15 cellular contexts compared by ENCODE assay signal in genomic region chr6:104958178-104958520, GRCh38. TPM values are rescaled to one million over a fixed set of nuclear protein-coding genes. Genes with fewer than 3 reads are reported as not detected.
DNase-seq lines count a peak whose midpoint lies in the region; FAIRE-seq and TF ChIP-seq lines count a peak whose summit lies in the region.
"Had no signal": no experiment of that assay in that cellular context is flagged by ENCODE, and none has a peak within 500 bp of the region (broad histone marks: within the 10 kb centered on the region; RNA-seq: fewer than 3 reads in every experiment).

No MANE protein-coding gene starts in this region.

- H3K4me1 Mint-ChIP-seq in brain (peaks cover 49% of the 10 kb centered on the region), nephron (peaks cover 20% of the 10 kb centered on the region)

- FAIRE-seq in D721Med (lab: Jason Lieb, UNC) = peak; percentile 56

- H3K9me3 Mint-ChIP-seq in brain = peaks cover 0 to 7% (median 0%) of the 10 kb centered on the region in 5 experiments
- no peaks in the 10 kb centered on the region for H3K9me3 Mint-ChIP-seq in nephron
- H3K9me3 Mint-ChIP-seq: activated naive CD4-positive, alpha-beta T cell treated with anti-CD3 and anti-CD28 coated beads, Interleukin-2, amount 10 ng/mL, durations not matched to agents 7 days and 5 days had no signal

- H3K4me3 Mint-ChIP-seq in brain = peak overlapping the region; percentile 80 to 94 (median 90)
- peak overlapping the region; percentile 85 to 93 (median 93) for H3K4me3 Mint-ChIP-seq in nephron
- H3K4me3 Mint-ChIP-seq: activated naive CD4-positive, alpha-beta T cell treated with anti-CD3 and anti-CD28 coated beads, Interleukin-2, amount 10 ng/mL, durations not matched to agents 7 days and 5 days had no signal

- H3K36me3 Mint-ChIP-seq in brain = peaks cover 4% of the 10 kb centered on the region
- H3K36me3 Mint-ChIP-seq in nephron (ENCODE audit: low read depth) = peaks cover 3% of the 10 kb centered on the region

- TF ChIP-seq CTCF in D721Med (IDR thresholded peaks at IDR 0.05; ENCODE audit: insufficient read depth, missing control alignments) (no peak), brain (conservative IDR thresholded peaks at IDR 0.05) (no peak), nephron (IDR thresholded peaks at IDR 0.05; ENCODE audit: unreplicated experiment in 3 of 3) (no peak), GM20000 (IDR thresholded peaks at IDR 0.05; ENCODE audit: extremely low read depth, missing control alignments) (no peak)

- H3K27me3 Mint-ChIP-seq in brain = peaks cover 58% of the 10 kb centered on the region
- H3K27me3 Mint-ChIP-seq in nephron (ENCODE audit: low read depth) = peaks cover 66% of the 10 kb centered on the region

- DNase-seq in D721Med (ENCODE audit: insufficient read length, low spot score) (no peak), HT1080 (ENCODE audit: low read depth) (peak; percentile 14), iPS-NIHi11 (ENCODE audit: low spot score) (no peak), GM20000 (ENCODE audit: low spot score) (no peak), dedifferentiated amniotic fluid mesenchymal stem cell (ENCODE audit: extremely low spot score) (no peak), CD1c-positive myeloid dendritic cell (ENCODE audit: extremely low spot score) (no peak)
- DNase-seq: activated naive CD4-positive, alpha-beta T cell treated with anti-CD3 and anti-CD28 coated beads, Interleukin-2, amount 10 ng/mL, durations not matched to agents 7 days and 5 days; effector CD4-positive, alpha-beta T cell; NCI-H1417 treated with DMSO at 0.1 percent for 48 hours; stimulated activated naive CD4-positive, alpha-beta T cell; WERI-Rb-1 had no signal

- peak overlapping the region in 2 of 5 experiments; percentile 91 to 97 for H3K27ac Mint-ChIP-seq in brain
- peak overlapping the region in 1 of 3 experiments; percentile 97 for H3K27ac Mint-ChIP-seq in nephron

RNA-seq across cellular contexts. Expression of gene LIN28B, which starts 1.2 kb away (rescaled TPM):
- 2.3 and 2.5 TPM in 2 replicates for total RNA-seq in HT1080 (2014; rRNA removed; shearing (Covaris generic))
- 1.5 and 1.7 TPM in 2 replicates for polyA plus RNA-seq in HT1080 (2015; cell fraction: cytosol; rRNA removed)
- 1.8 and 2.2 TPM in 2 replicates for polyA plus RNA-seq in HT1080 (2015; cell fraction: nucleus; rRNA removed)
- not detected for polyA plus RNA-seq in brain (ENCODE audit: insufficient read depth, low read depth, low replicate concordance)
- total RNA-seq: mesenteric fat pad, osteoblast had no signal
